ENCODE assay signal across 22 cellular contexts in genomic region chr19:48561412-48561811, GRCh38. TPM values are rescaled to one million over a fixed set of nuclear protein-coding genes. Genes with fewer than 3 reads are reported as not detected.
DNase-seq lines count a peak whose midpoint lies in the region; ATAC-seq and TF ChIP-seq lines count a peak whose summit lies in the region.
"Had no signal": no experiment of that assay in that cellular context is flagged by ENCODE, and none has a peak within 500 bp of the region (broad histone marks: within the 10 kb centered on the region; RNA-seq: fewer than 3 reads in every experiment).

No MANE protein-coding gene starts in this region.

- H3F3A ChIP-seq in SK-N-SH (replicated peaks; ENCODE audit: insufficient read depth): peaks cover 9% of the 10 kb centered on the region

- H3K79me1 ChIP-seq in IMR-90 (ENCODE audit: low read depth in 1 of 2, low read length in 2 of 2): no peaks in the 10 kb centered on the region
- H3K79me1 ChIP-seq in mesenchymal stem cell (replicated peaks; ENCODE audit: low read length, poor library complexity, severe bottlenecking): no peaks in the 10 kb centered on the region

- H2AK9ac ChIP-seq in IMR-90 (replicated peaks; ENCODE audit: low read depth, low read length, poor library complexity): no peak overlapping the region

- H3K14ac ChIP-seq in IMR-90 (replicated peaks; ENCODE audit: low read depth, low read length): no peak overlapping the region
- no peak overlapping the region for H3K14ac ChIP-seq in mesenchymal stem cell (ENCODE audit: low read length in 2 of 2)

- no peaks in the 10 kb centered on the region for H3K36me3 ChIP-seq in SK-N-SH (replicated peaks in 1 of 2; ENCODE audit: control insufficient read depth in 1 of 2, insufficient read depth in 2 of 2, low read length in 1 of 2)
- no peaks in the 10 kb centered on the region for H3K36me3 ChIP-seq in IMR-90 (ENCODE audit: control insufficient read depth, insufficient read depth, low read length)
- H3K36me3 ChIP-seq in mesenchymal stem cell (ENCODE audit: control insufficient read depth in 1 of 2, insufficient read depth in 2 of 2, low read depth in 1 of 2, low read length in 2 of 2): no peaks in the 10 kb centered on the region
- H3K36me3 ChIP-seq in psoas muscle (ENCODE audit: insufficient read depth in 1 of 2, low read depth in 1 of 2): no peaks in the 10 kb centered on the region
- H3K36me3 ChIP-seq: BLaER1 had no signal

- in situ Hi-C loops in IMR-90 (cut with MboI; ENCODE audit: low sequenced_read_pairs): no loop called here

- CTCF ChIA-PET in SK-N-SH (lab: Yijun Ruan, JAX): interaction anchor here (2.4 kb wide), 1 partner anchor 71 kb away, joined by 8 read pairs; no protein-coding TSS in a partner anchor
- CTCF ChIA-PET in IMR-90 (lab: Yijun Ruan, JAX): no interaction called here

- peak overlapping the region; percentile 76 for H3K27ac Mint-ChIP-seq in type B pancreatic cell
- H3K27ac Mint-ChIP-seq: CD4-positive, alpha-beta memory T cell had no signal

- H3K23ac ChIP-seq in IMR-90 (ENCODE audit: low read depth, low read length): no peak overlapping the region
- no peak overlapping the region for H3K23ac ChIP-seq in mesenchymal stem cell (ENCODE audit: low read length in 2 of 2)

- no peak overlapping the region for H2AFZ ChIP-seq in SK-N-SH (ENCODE audit: low read depth)
- H2AFZ ChIP-seq in IMR-90 (replicated peaks; ENCODE audit: low read length, poor library complexity): peak overlapping the region; percentile 41
- H2AFZ ChIP-seq in mesenchymal stem cell (ENCODE audit: low read depth, low read length): no peak overlapping the region

- H3K4me3 ChIP-seq in SK-N-SH (ENCODE audit: low read depth in 2 of 2, low read length in 1 of 2) (no peak overlapping the region), IMR-90 (ENCODE audit: insufficient read depth, low read depth, low read length) (no peak overlapping the region), mesenchymal stem cell (ENCODE audit: insufficient read depth in 1 of 2, low read depth in 1 of 2, low read length in 2 of 2) (no peak overlapping the region), psoas muscle (no peak overlapping the region)
- H3K4me3 ChIP-seq: BLaER1, GM12878 had no signal

- H3K4me1 ChIP-seq in SK-N-SH (ENCODE audit: control insufficient read depth in 1 of 2, insufficient read depth in 2 of 2, low read depth in 1 of 2, low read length in 1 of 2) (no peaks in the 10 kb centered on the region), IMR-90 (ENCODE audit: control insufficient read depth, insufficient read depth, low read length) (0 out of 2 replicates have a peak, but pooled peaks cover 2% of the 10 kb centered on the region), mesenchymal stem cell (ENCODE audit: control insufficient read depth, insufficient read depth, low read depth, low read length) (peaks cover 8% of the 10 kb centered on the region), psoas muscle (no peaks in the 10 kb centered on the region)

- H2BK15ac ChIP-seq in IMR-90 (ENCODE audit: low read depth, low read length) (no peak overlapping the region), mesenchymal stem cell (ENCODE audit: low read depth, poor library complexity, severe bottlenecking) (peak overlapping the region; percentile 23)

- intact Hi-C loops in IMR-90 (cut with micrococcal nuclease) (no loop called here), head of caudate nucleus (cut with DNase I) (no loop called here), psoas muscle (cut with DNase I) (no loop called here)

- no peaks in the 10 kb centered on the region for H3K9me3 ChIP-seq in SK-N-SH
- H3K9me3 ChIP-seq in IMR-90 (ENCODE audit: control insufficient read depth, insufficient read depth, low read length): no peaks in the 10 kb centered on the region
- H3K9me3 ChIP-seq in mesenchymal stem cell (ENCODE audit: control insufficient read depth, low read length): no peaks in the 10 kb centered on the region
- H3K9me3 ChIP-seq in psoas muscle: no peaks in the 10 kb centered on the region
- H3K9me3 ChIP-seq: BLaER1 had no signal

- H3K56ac ChIP-seq in IMR-90 (ENCODE audit: extremely low read depth, insufficient read depth, low read length): no peak overlapping the region

- no peak for TF ChIP-seq RAD21 in SK-N-SH (IDR thresholded peaks at IDR 0.05; ENCODE audit: low read length)
- no peak for TF ChIP-seq RAD21 in IMR-90 (IDR thresholded peaks at IDR 0.05; ENCODE audit: low read length)

- H2BK120ac ChIP-seq in IMR-90 (ENCODE audit: low read depth, low read length) (no peak overlapping the region), mesenchymal stem cell (ENCODE audit: low read depth, low read length) (no peak overlapping the region)

- H3K79me2 ChIP-seq in SK-N-SH (ENCODE audit: insufficient read depth): no peaks in the 10 kb centered on the region

- TF ChIP-seq POLR2A in IMR-90 (IDR thresholded peaks at IDR 0.05; ENCODE audit: low read depth, low read length): no peak

- no peaks in the 10 kb centered on the region for H3K9me3 Mint-ChIP-seq in type B pancreatic cell
- H3K9me3 Mint-ChIP-seq: CD4-positive, alpha-beta memory T cell had no signal

- no peaks in the 10 kb centered on the region for H3K36me3 Mint-ChIP-seq in type B pancreatic cell
- H3K36me3 Mint-ChIP-seq: CD14-positive monocyte; CD4-positive, alpha-beta memory T cell had no signal

- no peaks in the 10 kb centered on the region for H3K27me3 Mint-ChIP-seq in type B pancreatic cell

- ATAC-seq in SK-N-SH treated with all-trans-retinoic acid at 6 μM for 48 hours (no peak), IMR-90 (ENCODE audit: low read depth) (no peak), psoas muscle (no peak)
- ATAC-seq: GM12878 had no signal

- TF ChIP-seq EP300 in SK-N-SH (IDR thresholded peaks at IDR 0.05; ENCODE audit: borderline replicate concordance in 1 of 2, low read depth in 1 of 2, low read length in 1 of 2): no peak

- H3K4me1 Mint-ChIP-seq in type B pancreatic cell (ENCODE audit: unreplicated experiment): peaks cover 10% of the 10 kb centered on the region

- TF ChIP-seq CTCF in SK-N-SH (IDR thresholded peaks at IDR 0.05) (no peak), IMR-90 (conservative IDR thresholded peaks at IDR 0.05; ENCODE audit: low read depth, low read length) (no peak), type B pancreatic cell (conservative IDR thresholded peaks at IDR 0.05) (no peak), psoas muscle (IDR thresholded peaks at IDR 0.05) (no peak)

- H4K8ac ChIP-seq in IMR-90 (ENCODE audit: low read depth in 2 of 2, low read length in 2 of 2): no peak overlapping the region
- H4K8ac ChIP-seq in mesenchymal stem cell (ENCODE audit: low read length): no peak overlapping the region

- H3K4me2 ChIP-seq in SK-N-SH: no peak overlapping the region
- H3K4me2 ChIP-seq in IMR-90 (ENCODE audit: low read depth, low read length): no peak overlapping the region
- no peak overlapping the region for H3K4me2 ChIP-seq in mesenchymal stem cell (ENCODE audit: low read length, poor library complexity, severe bottlenecking)
- H3K4me2 ChIP-seq: BLaER1 had no signal

- H3K27me3 ChIP-seq in SK-N-SH (ENCODE audit: insufficient read depth): no peaks in the 10 kb centered on the region
- no peaks in the 10 kb centered on the region for H3K27me3 ChIP-seq in IMR-90 (ENCODE audit: control insufficient read depth, insufficient read depth, low read length)
- no peaks in the 10 kb centered on the region for H3K27me3 ChIP-seq in mesenchymal stem cell (ENCODE audit: control insufficient read depth in 1 of 2, insufficient read depth in 1 of 2, low read length in 2 of 2)
- peaks cover 0 to 4% (median 0%) of the 10 kb centered on the region in 3 donors for H3K27me3 ChIP-seq in psoas muscle (ENCODE audit: insufficient read depth in 3 of 3, low read length in 2 of 3)
- H3K27me3 ChIP-seq: BLaER1 had no signal

- H2BK5ac ChIP-seq in IMR-90 (ENCODE audit: low read depth, low read length, poor library complexity, severe bottlenecking) (peak overlapping the region; percentile 45), mesenchymal stem cell (ENCODE audit: low read depth, low read length, poor library complexity, severe bottlenecking) (no peak overlapping the region)

- H3K27ac ChIP-seq in SK-N-SH (ENCODE audit: low read depth in 2 of 2, low read length in 1 of 2): no peak overlapping the region
- H3K27ac ChIP-seq in IMR-90 (ENCODE audit: insufficient read depth, low read length): no peak overlapping the region
- no peak overlapping the region for H3K27ac ChIP-seq in mesenchymal stem cell (ENCODE audit: low read length, poor library complexity, severe bottlenecking)
- no peak overlapping the region for H3K27ac ChIP-seq in psoas muscle
- H3K27ac ChIP-seq: 22Rv1, BLaER1 had no signal

- H4K5ac ChIP-seq in IMR-90 (ENCODE audit: low read depth, low read length): no peak overlapping the region

- H2BK12ac ChIP-seq in mesenchymal stem cell (ENCODE audit: low read length in 2 of 2): no peak overlapping the region

- no peaks in the 10 kb centered on the region for H3K9me2 ChIP-seq in SK-N-SH

- BruUV-seq in IMR-90 (replicated peaks; lab: Mats Ljungman, UMichigan): no TSS peak

- 91% methylated on average over 10 of the region's 11 CpGs for WGBS in SK-N-SH (ENCODE audit: low lambda C conversion rate)
- WGBS in IMR-90 (ENCODE audit: extremely low coverage in 2 of 2, insufficient read length in 1 of 2), 2 experiments: 88% methylated on average over 6 of the region's 11 CpGs; no CpG with 5 or more reads in 1 of the 2 experiments
- WGBS in mesenchymal stem cell: 94% methylated on average over 11 of the region's 11 CpGs
- WGBS in psoas muscle, 3 donors: 87 to 94% (median 94%) methylated on average over 11 of the region's 11 CpGs

- H3K9me1 ChIP-seq in IMR-90 (ENCODE audit: insufficient read depth, low read length): peaks cover 3% of the 10 kb centered on the region; the same call in 1 of the 2 replicates

- POLR2A ChIA-PET in SK-N-SH (lab: Yijun Ruan, JAX) (no interaction called here), IMR-90 (lab: Charles Lee; ENCODE audit: unreplicated experiment) (no interaction called here)

- H4K91ac ChIP-seq in IMR-90 (ENCODE audit: insufficient read depth, low read depth, low read length): no peak overlapping the region
- peak overlapping the region; percentile 58 for H4K91ac ChIP-seq in mesenchymal stem cell (ENCODE audit: low read length)

- H3K4ac ChIP-seq in IMR-90 (ENCODE audit: low read depth, low read length) (no peak overlapping the region), mesenchymal stem cell (ENCODE audit: low read depth in 1 of 2, low read length in 2 of 2) (peak overlapping the region in 1 of 2 experiments; percentile 49)

- H2BK20ac ChIP-seq in IMR-90 (ENCODE audit: low read depth, low read length): no peak overlapping the region

- dilution Hi-C loops in IMR-90 (cut with HindIII; ENCODE audit: low sequenced_read_pairs, unreplicated experiment): no loop called here

- no peak overlapping the region for H3K4me3 Mint-ChIP-seq in type B pancreatic cell
- H3K4me3 Mint-ChIP-seq: CD14-positive monocyte; CD4-positive, alpha-beta memory T cell had no signal

- H2AK5ac ChIP-seq in IMR-90 (ENCODE audit: low read depth, low read length) (no peak overlapping the region), mesenchymal stem cell (ENCODE audit: low read length, severe bottlenecking) (no peak overlapping the region)

- H4K20me1 ChIP-seq in SK-N-SH (ENCODE audit: insufficient read depth) (no peaks in the 10 kb centered on the region), IMR-90 (ENCODE audit: insufficient read depth, low read length) (no peaks in the 10 kb centered on the region)
- H4K20me1 ChIP-seq: BLaER1 had no signal

- DNase-seq in SK-N-SH (peak; percentile 2), IMR-90 (no peak), mesenchymal stem cell (no peak), type B pancreatic cell (ENCODE audit: extremely low spot score, unreplicated experiment) (no peak), head of caudate nucleus (no peak), psoas muscle (no peak)
- DNase-seq in activated naive CD4-positive, alpha-beta T cell treated with anti-CD3 and anti-CD28 coated beads, Interleukin-2, amount 50 U/mL, for 16 hours: no peak
- DNase-seq: CD4-positive, alpha-beta memory T cell; DMS 273 treated with DMSO at 0.1 percent for 48 hours; DMS53; DND-41; EL; HCEC 1CT had no signal

- H3K9ac ChIP-seq in SK-N-SH: no peak overlapping the region
- no peak overlapping the region for H3K9ac ChIP-seq in IMR-90 (ENCODE audit: low read depth, low read length)
- H3K9ac ChIP-seq in mesenchymal stem cell (ENCODE audit: low read length): no peak overlapping the region
- H3K9ac ChIP-seq: BLaER1 had no signal

- H3K18ac ChIP-seq in IMR-90 (ENCODE audit: low read depth, low read length): no peak overlapping the region
- no peak overlapping the region for H3K18ac ChIP-seq in mesenchymal stem cell (ENCODE audit: low read depth in 1 of 2, low read length in 2 of 2)

RNA-seq across cellular contexts. Expression of gene SULT2B1, which starts 9.4 kb away (rescaled TPM):
- polyA plus RNA-seq in SK-N-SH (2012; rRNA removed) (0.86 and 0.92 TPM in 2 replicates), IMR-90 (2012; rRNA removed) (0.09 TPM in 1 of 2 replicates, not detected in the other), psoas muscle (under 1 TPM in 2 of 3 donors, not detected in 1; 0.06 to 0.23 TPM)
- 0.40 and 0.50 TPM in 2 replicates for polyA plus RNA-seq in SK-N-SH (2012; cell fraction: cytosol; rRNA removed)
- 0.14 and 0.33 TPM in 2 replicates for polyA plus RNA-seq in SK-N-SH (2012; cell fraction: nucleus; rRNA removed)
- total RNA-seq in IMR-90 (2012; rRNA removed) (not detected in 2 replicates), type B pancreatic cell (ENCODE audit: low replicate concordance) (0.77 and 5.3 TPM in 2 replicates), psoas muscle (not detected)
- 0.08 TPM in 1 of 2 replicates, not detected in the other for polyA plus RNA-seq in IMR-90 (2012; cell fraction: cytosol; rRNA removed)
- polyA plus RNA-seq in IMR-90 (2012; cell fraction: nucleus; rRNA removed; ENCODE audit: low replicate concordance): 0.13 and 0.23 TPM in 2 replicates
- polyA plus RNA-seq in mesenchymal stem cell (2013, experiment 1 of 2): 0.83 TPM
- polyA plus RNA-seq in mesenchymal stem cell (2013, experiment 2 of 2): 0.70 TPM
- total RNA-seq: CD4-positive, alpha-beta memory T cell; G401; GM12878 had no signal

RNA-seq across cellular contexts. Expression of gene SPACA4, which starts 45.1 kb away (rescaled TPM):
- polyA plus RNA-seq in SK-N-SH (2012; rRNA removed): not detected in 2 replicates
- not detected in 2 replicates for polyA plus RNA-seq in SK-N-SH (2012; cell fraction: cytosol; rRNA removed)
- not detected in 2 replicates for polyA plus RNA-seq in SK-N-SH (2012; cell fraction: nucleus; rRNA removed)
- not detected in 2 replicates for total RNA-seq in IMR-90 (2012; rRNA removed)
- polyA plus RNA-seq in IMR-90 (2012; rRNA removed): not detected in 2 replicates
- not detected in 2 replicates for polyA plus RNA-seq in IMR-90 (2012; cell fraction: cytosol; rRNA removed)
- not detected in 2 replicates for polyA plus RNA-seq in IMR-90 (2012; cell fraction: nucleus; rRNA removed; ENCODE audit: low replicate concordance)
- polyA plus RNA-seq in mesenchymal stem cell (2013, experiment 1 of 2): not detected
- polyA plus RNA-seq in mesenchymal stem cell (2013, experiment 2 of 2): not detected
- total RNA-seq in type B pancreatic cell (ENCODE audit: low replicate concordance): not detected in 2 replicates
- total RNA-seq in psoas muscle: not detected
- not detected for polyA plus RNA-seq in psoas muscle
- total RNA-seq: A673; CD4-positive, alpha-beta memory T cell; G401; GM12878; H4 had no signal
- polyA plus RNA-seq: AG04450; CD14-positive monocyte; CD4-positive, alpha-beta memory T cell; GM12878 had no signal

RNA-seq across cellular contexts. Expression of gene LMTK3, which starts 49.8 kb away (rescaled TPM):
- polyA plus RNA-seq in SK-N-SH (2012; rRNA removed) (2.0 and 3.2 TPM in 2 replicates), IMR-90 (2012; rRNA removed) (0.60 and 0.87 TPM in 2 replicates), psoas muscle (under 1 TPM; 0.03 to 0.06 (median 0.05) TPM)
- 1.0 and 2.3 TPM in 2 replicates for polyA plus RNA-seq in SK-N-SH (2012; cell fraction: cytosol; rRNA removed)
- polyA plus RNA-seq in SK-N-SH (2012; cell fraction: nucleus; rRNA removed): 10.9 and 13.2 TPM in 2 replicates
- total RNA-seq in IMR-90 (2012; rRNA removed) (0.18 TPM in 1 of 2 replicates, not detected in the other), type B pancreatic cell (ENCODE audit: low replicate concordance) (12.2 and 21.6 TPM in 2 replicates), psoas muscle (under 1 TPM in 2 of 4 donors, not detected in 2; 0.06 to 0.14 TPM)
- polyA plus RNA-seq in IMR-90 (2012; cell fraction: cytosol; rRNA removed): 0.70 and 0.79 TPM in 2 replicates
- polyA plus RNA-seq in IMR-90 (2012; cell fraction: nucleus; rRNA removed; ENCODE audit: low replicate concordance): 2.9 and 5.0 TPM in 2 replicates
- polyA plus RNA-seq in mesenchymal stem cell (2013, experiment 1 of 2): 0.66 TPM
- 0.55 TPM for polyA plus RNA-seq in mesenchymal stem cell (2013, experiment 2 of 2)
- total RNA-seq: H4 had no signal
- polyA plus RNA-seq: CD14-positive monocyte had no signal

RNA-seq across cellular contexts. Expression of gene FAM83E, which starts 53.5 kb away (rescaled TPM):
- polyA plus RNA-seq in SK-N-SH (2012; rRNA removed) (0.44 TPM in 1 of 2 replicates, not detected in the other), IMR-90 (2012; rRNA removed) (0.05 and 0.17 TPM in 2 replicates), psoas muscle (under 1 TPM in 2 of 3 donors, not detected in 1; 0.01 to 0.20 TPM)
- polyA plus RNA-seq in SK-N-SH (2012; cell fraction: cytosol; rRNA removed): 0.03 TPM in 1 of 2 replicates, not detected in the other
- polyA plus RNA-seq in SK-N-SH (2012; cell fraction: nucleus; rRNA removed): 0.13 and 0.17 TPM in 2 replicates
- total RNA-seq in IMR-90 (2012; rRNA removed) (0.36 and 0.56 TPM in 2 replicates), type B pancreatic cell (ENCODE audit: low replicate concordance) (6.1 and 8.1 TPM in 2 replicates), psoas muscle (not detected)
- polyA plus RNA-seq in IMR-90 (2012; cell fraction: cytosol; rRNA removed): not detected in 2 replicates
- 0.11 and 0.25 TPM in 2 replicates for polyA plus RNA-seq in IMR-90 (2012; cell fraction: nucleus; rRNA removed; ENCODE audit: low replicate concordance)
- 0.03 TPM for polyA plus RNA-seq in mesenchymal stem cell (2013, experiment 1 of 2)
- 0.04 TPM for polyA plus RNA-seq in mesenchymal stem cell (2013, experiment 2 of 2)
- polyA plus RNA-seq: AG04450; CD14-positive monocyte; CD4-positive, alpha-beta memory T cell had no signal

RNA-seq across cellular contexts. Expression of gene RPL18, which starts 57.6 kb away (rescaled TPM):
- polyA plus RNA-seq in SK-N-SH (2012; rRNA removed) (2,114 and 2,225 TPM in 2 replicates), IMR-90 (2012; rRNA removed) (1,897 and 2,254 TPM in 2 replicates), psoas muscle (1,000 to 10,000 TPM; 1,096 to 1,745 (median 1,373) TPM)
- 1,690 and 2,536 TPM in 2 replicates for polyA plus RNA-seq in SK-N-SH (2012; cell fraction: cytosol; rRNA removed)
- 725 and 988 TPM in 2 replicates for polyA plus RNA-seq in SK-N-SH (2012; cell fraction: nucleus; rRNA removed)
- total RNA-seq in IMR-90 (2012; rRNA removed) (1,909 and 2,552 TPM in 2 replicates), type B pancreatic cell (ENCODE audit: low replicate concordance) (1,623 and 1,815 TPM in 2 replicates), psoas muscle (100 to 1,000 TPM; 506 to 730 (median 645) TPM)
- 2,745 and 3,594 TPM in 2 replicates for polyA plus RNA-seq in IMR-90 (2012; cell fraction: cytosol; rRNA removed)
- polyA plus RNA-seq in IMR-90 (2012; cell fraction: nucleus; rRNA removed; ENCODE audit: low replicate concordance): 695 and 912 TPM in 2 replicates
- 1,704 TPM for polyA plus RNA-seq in mesenchymal stem cell (2013, experiment 1 of 2)
- 1,641 TPM for polyA plus RNA-seq in mesenchymal stem cell (2013, experiment 2 of 2)

Comparison
In these comparisons a context has a peak if more than half of its experiments do, and no peak if none do; other contexts are left out.
1. RNA of gene LMTK3, which starts 49.8 kb away (total RNA-seq): 12.2 to 21.6 TPM in type B pancreatic cell; 0.18 TPM in IMR-90 and 0.06 to 0.14 TPM in psoas muscle; every median in the first group is over 10 times any median in the second.